ENCODE assay signal across 20 cellular contexts in the genomic region with DNA sequence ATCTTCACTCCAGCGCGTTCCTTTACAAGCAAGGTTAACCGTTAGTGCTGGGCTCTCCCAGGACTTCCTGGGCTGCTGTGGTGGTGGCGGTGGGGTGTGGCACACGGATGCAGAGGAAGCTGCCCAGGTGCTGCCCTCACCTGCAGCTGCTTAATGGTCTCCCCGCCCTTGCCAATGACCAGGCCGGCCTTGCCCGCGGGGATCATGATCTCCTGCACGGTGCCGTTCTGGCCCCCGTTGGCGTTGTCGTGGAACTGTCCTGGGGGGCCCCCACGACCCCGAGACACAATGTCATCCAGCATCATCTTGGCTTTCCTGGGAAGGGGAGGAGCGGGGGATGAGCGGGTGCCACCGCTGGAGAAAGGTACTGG. TPM values are rescaled to one million over a fixed set of nuclear protein-coding genes. Genes with fewer than 3 reads are reported as not detected.
"Had no signal": no experiment of that assay in that cellular context is flagged by ENCODE, and none has a peak within 500 bp of the region (broad histone marks: within the 10 kb centered on the region; RNA-seq: fewer than 3 reads in every experiment).

No MANE protein-coding gene starts in this region.

- H3K27me3 ChIP-seq: heart left ventricle, transverse colon had no signal

- H3K9me3 ChIP-seq: heart left ventricle, transverse colon had no signal

- H3K4me3 Mint-ChIP-seq: activated naive CD8-positive, alpha-beta T cell treated with anti-CD3 and anti-CD28 coated beads, Interleukin-2, amount 50 U/mL, for 24 hours; activated T-cell treated with anti-CD3 and anti-CD28 coated beads, Interleukin-2, amount 50 U/mL, for 4 hours; memory B cell; nephron progenitor cell; stimulated activated memory B cell treated with anti-CD40 and anti-IgM and Interleukin-4, amounts not matched to agents 10 μg/mL and 1 μg/mL and 100 μg/mL, for 72 hours had no signal

- FAIRE-seq: endometrium, small intestine, TTC549, urothelium cell line had no signal

- H3K9me3 Mint-ChIP-seq: activated naive CD8-positive, alpha-beta T cell treated with anti-CD3 and anti-CD28 coated beads, Interleukin-2, amount 50 U/mL, for 24 hours; activated T-cell treated with anti-CD3 and anti-CD28 coated beads, Interleukin-2, amount 50 U/mL, for 4 hours; activated T-helper 2 cell treated with anti-CD3 and anti-CD28 coated beads, Interferon-gamma antibody, Interleukin-2, Interleukin-4, amounts not matched to agents 10 μg/mL and 5 μg/mL and 100 μg/mL, durations not matched to agents 14 hours and 24 hours and 36 hours; memory B cell; nephron progenitor cell; stimulated activated memory B cell treated with anti-CD40 and anti-IgM and Interleukin-4, amounts not matched to agents 10 μg/mL and 1 μg/mL and 100 μg/mL, for 72 hours had no signal

- ATAC-seq: activated naive CD8-positive, alpha-beta T cell treated with anti-CD3 and anti-CD28 coated beads, Interleukin-2, amount 50 U/mL, for 24 hours; activated T-cell treated with anti-CD3 and anti-CD28 coated beads, Interleukin-2, amount 50 U/mL, for 4 hours; sciatic nerve; stimulated activated memory B cell treated with anti-CD40 and anti-IgM and Interleukin-4, amounts not matched to agents 10 μg/mL and 1 μg/mL and 100 μg/mL, for 72 hours had no signal

- DNase-seq: activated naive CD4-positive, alpha-beta T cell; activated naive CD8-positive, alpha-beta T cell treated with anti-CD3 and anti-CD28 coated beads, Interleukin-2, amount 50 U/mL, for 24 hours; activated T-cell treated with anti-CD3 and anti-CD28 coated beads, Interleukin-2, amount 50 U/mL, for 4 hours; effector CD4-positive, alpha-beta T cell; heart left ventricle; left cardiac atrium; nephron progenitor cell; occipital lobe; small intestine; stimulated activated CD4-positive, alpha-beta T cell treated with anti-CD3 and anti-CD28 coated beads, Interleukin-2, amount 100 ng/mL, for 24 hours; transverse colon had no signal

- H3K27ac ChIP-seq: heart left ventricle, transverse colon had no signal

- H3K27ac Mint-ChIP-seq: activated naive CD8-positive, alpha-beta T cell treated with anti-CD3 and anti-CD28 coated beads, Interleukin-2, amount 50 U/mL, for 24 hours; activated T-helper 2 cell treated with anti-CD3 and anti-CD28 coated beads, Interferon-gamma antibody, Interleukin-2, Interleukin-4, amounts not matched to agents 10 μg/mL and 5 μg/mL and 100 μg/mL, durations not matched to agents 14 hours and 24 hours and 36 hours; memory B cell; stimulated activated memory B cell treated with anti-CD40 and anti-IgM and Interleukin-4, amounts not matched to agents 10 μg/mL and 1 μg/mL and 100 μg/mL, for 72 hours had no signal

- H3K4me3 ChIP-seq: heart left ventricle, transverse colon had no signal

- H3K27me3 Mint-ChIP-seq: activated naive CD8-positive, alpha-beta T cell treated with anti-CD3 and anti-CD28 coated beads, Interleukin-2, amount 50 U/mL, for 24 hours; memory B cell; stimulated activated memory B cell treated with anti-CD40 and anti-IgM and Interleukin-4, amounts not matched to agents 10 μg/mL and 1 μg/mL and 100 μg/mL, for 72 hours had no signal

RNA-seq across cellular contexts. Expression of a gene that starts 15.0 kb away (rescaled TPM):
- total RNA-seq: activated T-cell treated with anti-CD3 and anti-CD28 coated beads, Interleukin-2, amount 50 U/mL, for 4 hours; fibroblast of villous mesenchyme; mononuclear cell had no signal
